In genomic region chr1:19811206-19811851, GRCh38 we compare ENCODE assay signal across 8 cellular contexts. TPM values are rescaled to one million over a fixed set of nuclear protein-coding genes. Genes with fewer than 3 reads are reported as not detected.
DNase-seq lines count a peak whose midpoint lies in the region; ATAC-seq, FAIRE-seq and TF ChIP-seq lines count a peak whose summit lies in the region.

No MANE protein-coding gene starts in this region.

- no peaks in the 10 kb centered on the region for H3K36me3 Mint-ChIP-seq in nephron progenitor cell (ENCODE audit: low read depth)

- TF ChIP-seq CTCF in BJ (IDR thresholded peaks at IDR 0.05; ENCODE audit: insufficient read depth, low read depth, low read length): peak; percentile 62
- TF ChIP-seq CTCF in nephron progenitor cell (IDR thresholded peaks at IDR 0.05): peak; percentile 33

- H3K27me3 Mint-ChIP-seq in nephron progenitor cell (ENCODE audit: low read depth, poor library complexity): peaks cover 18% of the 10 kb centered on the region

- H3K27ac Mint-ChIP-seq in nephron progenitor cell: no peak overlapping the region

- POLR2A ChIA-PET in BJ (lab: Charles Lee): no interaction called here

- peaks cover 19% of the 10 kb centered on the region for H3K4me1 Mint-ChIP-seq in nephron progenitor cell

- H3K36me3 ChIP-seq in BJ (ENCODE audit: control insufficient read depth, insufficient read depth, low read length): no peaks in the 10 kb centered on the region

- no peak for DNase-seq in BJ (ENCODE audit: low read depth)
- peak; percentile 48 for DNase-seq in HTR-8/SVneo (ENCODE audit: insufficient read length, low spot score)
- DNase-seq in dermis blood vessel endothelial cell: peak; percentile 66
- DNase-seq in nephron progenitor cell: peak; percentile 34
- no peak for DNase-seq in cortex of kidney (lab: John Stamatoyannopoulos, UW)
- DNase-seq in NCI-H2107 (lab: John Stamatoyannopoulos, UW): no peak
- no peak for DNase-seq in NCI-H1436 treated with DMSO at 0.1 percent for 48 hours (lab: John Stamatoyannopoulos, UW)

- peaks cover 22% of the 10 kb centered on the region for H3K9me3 Mint-ChIP-seq in nephron progenitor cell

- H3K4me3 ChIP-seq in BJ (ENCODE audit: low read depth, low read length): no peak overlapping the region

- H3K27me3 ChIP-seq in BJ (ENCODE audit: control insufficient read depth, insufficient read depth, low read length): no peaks in the 10 kb centered on the region

- H3K4me3 Mint-ChIP-seq in nephron progenitor cell: no peak overlapping the region

- FAIRE-seq in HTR-8/SVneo (lab: Jason Lieb, UNC): no peak

- ATAC-seq in activated CD4-positive, CD25-positive, alpha-beta regulatory T cell treated with anti-CD3 and anti-CD28 coated beads, Interleukin-2, amount 50 U/mL, for 24 hours: peak; percentile 51 to 60

- CTCF ChIA-PET in BJ (lab: Yijun Ruan, JAX): interaction anchor here (0.9 to 1.4 kb wide), 11 partner anchors 11 to 149 kb away, joined by 3 to 10 read pairs (median 4); no protein-coding TSS in a partner anchor

RNA-seq across cellular contexts. Expression of gene RNF186, which starts 3.8 kb away (rescaled TPM):
- not detected in 2 replicates for polyA plus RNA-seq in BJ (2011; rRNA removed)
- polyA minus RNA-seq in BJ (2011; rRNA and poly(A)+ RNA removed): not detected in 2 replicates
- total RNA-seq in dermis blood vessel endothelial cell: not detected in 2 replicates

RNA-seq across cellular contexts. Expression of gene TMCO4, which starts 11.6 kb away (rescaled TPM):
- 15.6 and 22.0 TPM in 2 replicates for polyA plus RNA-seq in BJ (2011; rRNA removed)
- 14.0 and 19.4 TPM in 2 replicates for polyA minus RNA-seq in BJ (2011; rRNA and poly(A)+ RNA removed)
- total RNA-seq in dermis blood vessel endothelial cell: 10.6 and 11.4 TPM in 2 replicates

Comparison
In these comparisons a context has a peak if more than half of its experiments do, and no peak if none do; other contexts are left out.
1. DNase-seq: peak in HTR-8/SVneo (single experiment), dermis blood vessel endothelial cell (single experiment) and nephron progenitor cell (single experiment); none in BJ (single experiment), cortex of kidney (single experiment), NCI-H2107 (single experiment) and NCI-H1436 treated with DMSO at 0.1 percent for 48 hours (single experiment).